In genomic region chr2:833180-833579, GRCh38 we compare ENCODE assay signal across 30 cellular contexts.
DNase-seq lines count a peak whose midpoint lies in the region; ATAC-seq and FAIRE-seq lines count a peak whose summit lies in the region.
"Had no signal": no experiment of that assay in that cellular context is flagged by ENCODE, and none has a peak within 500 bp of the region (broad histone marks: within the 10 kb centered on the region; RNA-seq: fewer than 3 reads in every experiment).

No MANE protein-coding gene starts in this region.

- no peak overlapping the region for H3K27ac Mint-ChIP-seq in activated T-cell treated with anti-CD3 and anti-CD28 coated beads, Interleukin-2, amount 50 U/mL, for 72 hours
- H3K27ac Mint-ChIP-seq: activated CD4-positive, alpha-beta T cell treated with anti-CD3 and anti-CD28 coated beads, Interleukin-2, amount 10 ng/mL, durations not matched to agents 7 days and 5 days; memory B cell; progenitor cell of endocrine pancreas had no signal

- peak; percentile 86 to 88 for ATAC-seq in activated T-cell treated with anti-CD3 and anti-CD28 coated beads, Interleukin-2, amount 50 U/mL, for 72 hours (replicated peaks in 1 of 2)
- peak; percentile 62 for ATAC-seq in GM18907 (IDR thresholded peaks at IDR 0.05; ENCODE audit: unreplicated experiment)
- peak; percentile 79 for ATAC-seq in stimulated activated naive CD8-positive, alpha-beta T cell treated with anti-CD3 and anti-CD28 coated beads, Interleukin-15, Interleukin-2, amounts not matched to agents 100 U/mL and 50 U/mL, for 24 hours
- ATAC-seq: A549, esophagus mucosa, K562, left colon, SK-N-SH treated with all-trans-retinoic acid at 6 μM for 48 hours had no signal

- no peaks in the 10 kb centered on the region for H3K36me3 Mint-ChIP-seq in activated T-cell treated with anti-CD3 and anti-CD28 coated beads, Interleukin-2, amount 50 U/mL, for 72 hours (ENCODE audit: insufficient read depth in 2 of 2)
- H3K36me3 Mint-ChIP-seq: memory B cell had no signal

- H3K4me3 ChIP-seq in Jurkat, Clone E6-1 (ENCODE audit: low read length) = no peak overlapping the region
- H3K4me3 ChIP-seq: A549, coronary artery, K562, MG63, sigmoid colon, upper lobe of left lung had no signal

- peaks cover 20% of the 10 kb centered on the region for H3K27me3 Mint-ChIP-seq in activated T-cell treated with anti-CD3 and anti-CD28 coated beads, Interleukin-2, amount 50 U/mL, for 72 hours (ENCODE audit: low read depth)

- FAIRE-seq in frontal cortex (lab: Jason Lieb, UNC) = no peak
- FAIRE-seq: A549, bronchial epithelial cell, K562 had no signal

- peaks cover 11% of the 10 kb centered on the region for H3K4me1 Mint-ChIP-seq in activated T-cell treated with anti-CD3 and anti-CD28 coated beads, Interleukin-2, amount 50 U/mL, for 72 hours (ENCODE audit: low read depth)
- H3K4me1 Mint-ChIP-seq: activated CD4-positive, alpha-beta T cell treated with anti-CD3 and anti-CD28 coated beads, Interleukin-2, amount 10 ng/mL, durations not matched to agents 7 days and 5 days had no signal

- H3K9me3 Mint-ChIP-seq in activated T-cell treated with anti-CD3 and anti-CD28 coated beads, Interleukin-2, amount 50 U/mL, for 72 hours = no peaks in the 10 kb centered on the region
- H3K9me3 Mint-ChIP-seq: activated CD4-positive, alpha-beta T cell treated with anti-CD3 and anti-CD28 coated beads, Interleukin-2, amount 10 ng/mL, durations not matched to agents 7 days and 5 days; memory B cell had no signal

- no peak overlapping the region for H3K4me3 Mint-ChIP-seq in activated T-cell treated with anti-CD3 and anti-CD28 coated beads, Interleukin-2, amount 50 U/mL, for 72 hours
- H3K4me3 Mint-ChIP-seq: activated CD4-positive, alpha-beta T cell treated with anti-CD3 and anti-CD28 coated beads, Interleukin-2, amount 10 ng/mL, durations not matched to agents 7 days and 5 days; memory B cell had no signal

- peak; percentile 5 to 7 for DNase-seq in activated T-cell treated with anti-CD3 and anti-CD28 coated beads, Interleukin-2, amount 50 U/mL, for 72 hours
- DNase-seq in activated T-cell treated with anti-CD3 and anti-CD28 coated beads for 4 hours (no peak), frontal cortex (ENCODE audit: low spot score in 2 of 2) (no peak), NCI-H1694 (lab: John Stamatoyannopoulos, UW) (no peak), NCI-H524 treated with DMSO at 0.1 percent for 48 hours (lab: John Stamatoyannopoulos, UW) (no peak)
- peak; percentile 80 for DNase-seq in Jurkat, Clone E6-1 (ENCODE audit: low read depth, low spot score)
- no peak for DNase-seq in stimulated activated naive CD8-positive, alpha-beta T cell treated with anti-CD3 and anti-CD28 coated beads, Interleukin-15, Interleukin-2, amounts not matched to agents 100 U/mL and 50 U/mL, for 24 hours
- DNase-seq: activated CD4-positive, alpha-beta T cell treated with anti-CD3 and anti-CD28 coated beads, Interleukin-2, amount 10 ng/mL, durations not matched to agents 7 days and 5 days; activated CD8-positive, alpha-beta memory T cell treated with anti-CD3 and anti-CD28 coated beads, Interleukin-2, amount 50 U/mL, for 48 hours; activated gamma-delta T cell treated with Interleukin-2 at 50 U/mL for 16 hours; amygdala; BE2C; foreskin melanocyte; HCEC 1CT; left colon; MG63; NCI-H1436; NCI-H446 treated with DMSO at 0.1 percent for 48 hours; OCI-M1; sigmoid colon; upper lobe of left lung had no signal

Comparison
In these comparisons a context has a peak if more than half of its experiments do, and no peak if none do; other contexts are left out.
1. DNase-seq: peak in activated T-cell treated with anti-CD3 and anti-CD28 coated beads, Interleukin-2, amount 50 U/mL, for 72 hours (2 of 2) and Jurkat, Clone E6-1 (single experiment); none in activated T-cell treated with anti-CD3 and anti-CD28 coated beads for 4 hours (single experiment), stimulated activated naive CD8-positive, alpha-beta T cell treated with anti-CD3 and anti-CD28 coated beads, Interleukin-15, Interleukin-2, amounts not matched to agents 100 U/mL and 50 U/mL, for 24 hours (single experiment), frontal cortex (0 of 2), NCI-H1694 (single experiment) and NCI-H524 treated with DMSO at 0.1 percent for 48 hours (single experiment).
2. Peak in every context shown above with its lines, with median percentiles within 50 percentile points of each other: ATAC-seq.